19 cellular contexts compared by ENCODE assay signal in the genomic region with DNA sequence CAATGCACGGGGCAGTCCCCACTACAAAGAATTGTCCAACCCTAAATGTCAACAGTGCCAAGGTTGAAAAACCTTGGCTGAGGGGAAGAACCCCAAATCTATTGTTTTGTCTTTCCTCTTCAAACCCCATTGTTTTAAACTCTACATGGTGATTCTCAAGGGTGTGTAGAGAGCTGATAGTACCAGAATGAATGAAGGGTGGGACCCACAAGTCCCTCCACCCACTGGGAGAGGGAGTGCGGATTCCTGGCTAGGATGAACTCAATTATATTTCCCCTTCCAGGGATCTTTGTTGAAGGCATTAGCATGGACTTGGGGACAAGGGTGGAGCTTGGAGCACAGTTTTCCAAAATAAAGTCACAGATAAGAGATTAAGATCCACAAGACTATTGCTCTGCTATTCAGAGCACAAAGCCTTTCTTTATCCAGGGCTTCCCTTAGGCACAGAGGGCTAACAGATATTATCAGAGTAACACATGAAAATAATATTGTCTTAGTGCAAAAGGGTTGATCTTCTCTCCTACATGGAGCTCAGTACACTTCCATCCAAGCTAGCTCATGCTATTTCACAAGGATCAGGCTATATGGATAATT.
"Had no signal": no experiment of that assay in that cellular context is flagged by ENCODE, and none has a peak within 500 bp of the region (broad histone marks: within the 10 kb centered on the region; RNA-seq: fewer than 3 reads in every experiment).

No MANE protein-coding gene starts in this region.

- H3K4me1 ChIP-seq: colonic mucosa, foreskin keratinocyte, sigmoid colon had no signal

- H3K9me3 ChIP-seq: colonic mucosa, mucosa of descending colon, ovary, sigmoid colon, suprapubic skin had no signal

- H3K27me3 ChIP-seq: colonic mucosa, ovary, sigmoid colon, suprapubic skin had no signal

- DNase-seq: colonic mucosa; effector CD8-positive, alpha-beta T cell; endodermal cell; foreskin keratinocyte; glutamatergic neuron; mesenchymal stem cell; mucosa of descending colon; naive B cell; nucleus accumbens; ovary; retina; sigmoid colon; stimulated activated CD4-positive, alpha-beta T cell treated with anti-CD3 and anti-CD28 coated beads, Interleukin-15, amount 100 ng/mL, for 24 hours; stimulated activated CD4-positive, alpha-beta T cell treated with anti-CD3 and anti-CD28 coated beads, Interleukin-2, amount 100 ng/mL, for 48 hours; stimulated activated naive B cell treated with anti-CD40 and anti-IgM and Interleukin-4, amounts not matched to agents 10 μg/mL and 1 μg/mL and 100 μg/mL, for 72 hours; trophoblast cell had no signal

- ATAC-seq: esophagus mucosa; foreskin keratinocyte; mucosa of descending colon; stimulated activated naive B cell treated with anti-CD40 and anti-IgM and Interleukin-4, amounts not matched to agents 10 μg/mL and 1 μg/mL and 100 μg/mL, for 72 hours had no signal

- H3K4me3 ChIP-seq: colonic mucosa, mucosa of descending colon, ovary, sigmoid colon, suprapubic skin had no signal

- H3K36me3 ChIP-seq: colonic mucosa, ovary, sigmoid colon, suprapubic skin had no signal

- H3K27ac ChIP-seq: colonic mucosa, epithelial cell of prostate, foreskin keratinocyte, ovary, sigmoid colon, suprapubic skin had no signal
